Comparison of ENCODE assay signal across 8 cellular contexts in the genomic region with DNA sequence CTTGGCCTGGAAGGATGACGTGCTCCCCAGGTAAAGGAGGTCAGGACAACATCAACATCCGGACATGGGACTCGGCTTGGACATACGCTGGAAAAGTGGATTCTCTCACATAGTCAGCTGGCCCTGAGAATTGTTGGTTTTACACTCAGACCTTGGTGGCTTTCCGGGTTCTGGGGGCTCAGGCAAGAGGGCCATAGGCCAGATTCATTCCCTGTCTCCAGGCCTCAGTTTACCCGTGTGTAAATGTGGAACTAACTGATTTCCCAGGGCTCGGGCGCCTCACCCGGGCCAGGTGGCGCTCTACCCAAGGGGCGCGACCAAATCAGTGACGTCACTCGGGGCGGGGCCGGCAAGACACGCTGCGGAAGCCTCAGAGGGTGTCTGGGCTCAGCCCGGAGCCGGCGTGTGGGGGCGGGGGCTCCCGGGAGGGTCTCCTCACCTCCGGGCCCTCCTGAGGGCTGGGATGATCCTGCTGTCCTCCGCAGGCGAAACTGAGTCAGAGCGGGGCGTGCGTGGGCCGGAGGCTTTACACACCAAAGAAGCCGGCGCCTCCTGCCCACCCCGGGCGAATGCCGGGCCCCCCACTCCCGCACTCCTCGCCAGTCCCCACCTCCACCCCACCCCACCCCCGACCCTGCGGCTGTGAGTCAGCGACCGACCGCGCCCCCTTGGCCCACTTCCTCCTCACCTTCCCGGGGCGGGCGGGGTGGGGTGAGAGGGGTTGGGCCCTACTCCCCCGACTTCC. TPM values are rescaled to one million over a fixed set of nuclear protein-coding genes. Genes with fewer than 3 reads are reported as not detected.
A peak's percentile ranks its signal among the peaks of the same experiment; 100 is the strongest.
DNase-seq lines count a peak whose midpoint lies in the region; ATAC-seq and TF ChIP-seq lines count a peak whose summit lies in the region.

No MANE protein-coding gene starts in this region.

- peak overlapping the region; percentile 98 for H3K4me3 ChIP-seq in fibroblast of pulmonary artery (replicated peaks; ENCODE audit: low read depth, low read length)

- H3K27ac Mint-ChIP-seq in activated T-helper 17 cell treated with anti-CD3 and anti-CD28 coated beads, Interleukin-2, amount 50 U/mL, for 72 hours, result peak overlapping the region; percentile 92
- peak overlapping the region in 2 of 3 experiments; percentile 86 to 97 for H3K27ac Mint-ChIP-seq in nephron

- peaks cover 13% of the 10 kb centered on the region for H3K4me1 Mint-ChIP-seq in activated T-helper 17 cell treated with anti-CD3 and anti-CD28 coated beads, Interleukin-2, amount 50 U/mL, for 72 hours
- H3K4me1 Mint-ChIP-seq in nephron, result peaks cover 15% of the 10 kb centered on the region

- H3K36me3 Mint-ChIP-seq in activated T-helper 17 cell treated with anti-CD3 and anti-CD28 coated beads, Interleukin-2, amount 50 U/mL, for 72 hours (ENCODE audit: low read depth), result peaks cover 41% of the 10 kb centered on the region
- H3K36me3 Mint-ChIP-seq in nephron (ENCODE audit: low read depth), result no peaks in the 10 kb centered on the region

- ATAC-seq in activated T-helper 17 cell treated with anti-CD3 and anti-CD28 coated beads, Interleukin-2, amount 50 U/mL, for 72 hours (replicated peaks), result peak; percentile 81
- peak; percentile 90 for ATAC-seq in stimulated activated naive CD8-positive, alpha-beta T cell treated with anti-CD3 and anti-CD28 coated beads, Interleukin-15, Interleukin-2, amounts not matched to agents 100 U/mL and 50 U/mL, for 24 hours

- no peaks in the 10 kb centered on the region for H3K9me3 Mint-ChIP-seq in activated T-helper 17 cell treated with anti-CD3 and anti-CD28 coated beads, Interleukin-2, amount 50 U/mL, for 72 hours
- H3K9me3 Mint-ChIP-seq in nephron, result no peaks in the 10 kb centered on the region

- DNase-seq in EL, result peak; percentile 93
- peak; percentile 70 for DNase-seq in GOT3 (lab: John Stamatoyannopoulos, UW)
- DNase-seq in LHCN-M2 (ENCODE audit: low read depth), result peak; percentile 83
- peak; percentile 94 for DNase-seq in RKO (ENCODE audit: low spot score)
- DNase-seq in fibroblast of pulmonary artery (ENCODE audit: low read depth), result peak; percentile 90
- DNase-seq in stimulated activated naive CD8-positive, alpha-beta T cell treated with anti-CD3 and anti-CD28 coated beads, Interleukin-15, Interleukin-2, amounts not matched to agents 100 U/mL and 50 U/mL, for 24 hours, result peak; percentile 100

- no peaks in the 10 kb centered on the region for H3K27me3 Mint-ChIP-seq in activated T-helper 17 cell treated with anti-CD3 and anti-CD28 coated beads, Interleukin-2, amount 50 U/mL, for 72 hours
- H3K27me3 Mint-ChIP-seq in nephron (ENCODE audit: low read depth), result peaks cover 15% of the 10 kb centered on the region

- TF ChIP-seq CTCF in fibroblast of pulmonary artery (IDR thresholded peaks at IDR 0.05; ENCODE audit: low read length, missing control alignments) (peak; percentile 39), nephron (IDR thresholded peaks at IDR 0.05; ENCODE audit: unreplicated experiment in 3 of 3) (peak; percentile 19 to 42 (median 30))

- peak overlapping the region; percentile 98 for H3K4me3 Mint-ChIP-seq in activated T-helper 17 cell treated with anti-CD3 and anti-CD28 coated beads, Interleukin-2, amount 50 U/mL, for 72 hours
- peak overlapping the region; percentile 97 to 100 (median 97) for H3K4me3 Mint-ChIP-seq in nephron

RNA-seq across cellular contexts. Expression of gene VASP, which starts 0.9 kb away (rescaled TPM):
- total RNA-seq in LHCN-M2 (2014; rRNA removed), result 102 and 127 TPM in 2 replicates
- polyA plus RNA-seq in LHCN-M2 (2012), result 73.3 TPM
- 100 to 1,000 TPM; 151 to 196 TPM for total RNA-seq in activated T-helper 17 cell treated with anti-CD3 and anti-CD28 coated beads, Interleukin-2, amount 50 U/mL, for 72 hours

RNA-seq across cellular contexts. Expression of gene PPM1N, which starts 8.2 kb away (rescaled TPM):
- total RNA-seq in LHCN-M2 (2014; rRNA removed), result 1.7 and 2.4 TPM in 2 replicates
- polyA plus RNA-seq in LHCN-M2 (2012), result 0.95 TPM
- 1 to 10 TPM; 4.3 to 5.2 TPM for total RNA-seq in activated T-helper 17 cell treated with anti-CD3 and anti-CD28 coated beads, Interleukin-2, amount 50 U/mL, for 72 hours

RNA-seq across cellular contexts. Expression of gene RTN2, which starts 9.6 kb away (rescaled TPM):
- total RNA-seq in LHCN-M2 (2014; rRNA removed), result 22.9 and 39.7 TPM in 2 replicates
- polyA plus RNA-seq in LHCN-M2 (2012), result 39.6 TPM
- total RNA-seq in activated T-helper 17 cell treated with anti-CD3 and anti-CD28 coated beads, Interleukin-2, amount 50 U/mL, for 72 hours, result 1 to 10 TPM; 5.3 to 8.6 TPM

RNA-seq across cellular contexts. Expression of gene FOSB, which starts 38.6 kb away (rescaled TPM):
- total RNA-seq in LHCN-M2 (2014; rRNA removed), result 0.32 and 0.34 TPM in 2 replicates
- polyA plus RNA-seq in LHCN-M2 (2012), result 0.24 TPM
- total RNA-seq in activated T-helper 17 cell treated with anti-CD3 and anti-CD28 coated beads, Interleukin-2, amount 50 U/mL, for 72 hours, result 10 to 100 TPM; 20.7 to 39.2 TPM

Comparison
In these comparisons a context has a peak if more than half of its experiments do, and no peak if none do; other contexts are left out.
1. Peak in every context shown above with its lines: DNase-seq, ATAC-seq and H3K4me3 ChIP-seq.